In genomic region chr9:91894023-91894422, GRCh38 we compare ENCODE assay signal across 26 cellular contexts. TPM values are rescaled to one million over a fixed set of nuclear protein-coding genes. Genes with fewer than 3 reads are reported as not detected.
"Had no signal": no experiment of that assay in that cellular context is flagged by ENCODE, and none has a peak within 500 bp of the region (broad histone marks: within the 10 kb centered on the region; RNA-seq: fewer than 3 reads in every experiment).

No MANE protein-coding gene starts in this region.

- H2AFZ ChIP-seq: hepatocyte had no signal

- H3K4me2 ChIP-seq: hepatocyte had no signal

- ATAC-seq: activated CD8-positive, alpha-beta T cell treated with anti-CD3 and anti-CD28 coated beads for 36 hours; activated T-cell treated with anti-CD3 and anti-CD28 coated beads, Interleukin-2, amount 50 U/mL, for 4 hours; activated T-helper 17 cell treated with anti-CD3 and anti-CD28 coated beads, Interleukin-2, amount 50 U/mL, for 72 hours; effector memory CD8-positive, alpha-beta T cell; gastroesophageal sphincter; left cardiac atrium; natural killer cell; right lobe of liver; stimulated activated effector memory CD8-positive, alpha-beta T cell treated with anti-CD3 and anti-CD28 coated beads, Interleukin-12 subunit alpha, Interleukin-12 subunit beta, amount 100 ng/mL, for 72 hours; T-helper 17 cell had no signal

- H3K36me3 ChIP-seq: gastroesophageal sphincter, right lobe of liver, tibial artery had no signal

- H3K4me3 Mint-ChIP-seq: activated B cell treated with CpG ODN at 0.5 μM for 24 hours; activated CD8-positive, alpha-beta T cell treated with anti-CD3 and anti-CD28 coated beads for 36 hours; activated naive CD8-positive, alpha-beta T cell; activated T-cell treated with anti-CD3 and anti-CD28 coated beads, Interleukin-2, amount 50 U/mL, for 4 hours; activated T-helper 17 cell treated with anti-CD3 and anti-CD28 coated beads, Interleukin-2, amount 50 U/mL, for 72 hours; effector memory CD8-positive, alpha-beta T cell; natural killer cell; stimulated activated effector memory CD8-positive, alpha-beta T cell treated with anti-CD3 and anti-CD28 coated beads, Interleukin-12 subunit alpha, Interleukin-12 subunit beta, amount 100 ng/mL, for 72 hours; stimulated activated naive CD8-positive, alpha-beta T cell treated with anti-CD3 and anti-CD28 coated beads, Interleukin-15, Interleukin-2, amounts not matched to agents 100 ng/mL and 50 ng/mL, for 24 hours had no signal

- H3K9me3 Mint-ChIP-seq: activated B cell treated with CpG ODN at 0.5 μM for 24 hours; activated CD8-positive, alpha-beta T cell treated with anti-CD3 and anti-CD28 coated beads for 36 hours; activated T-cell treated with anti-CD3 and anti-CD28 coated beads, Interleukin-2, amount 50 U/mL, for 4 hours; activated T-helper 17 cell treated with anti-CD3 and anti-CD28 coated beads, Interleukin-2, amount 50 U/mL, for 72 hours; effector memory CD8-positive, alpha-beta T cell; natural killer cell; stimulated activated effector memory CD8-positive, alpha-beta T cell treated with anti-CD3 and anti-CD28 coated beads, Interleukin-12 subunit alpha, Interleukin-12 subunit beta, amount 100 ng/mL, for 72 hours; stimulated activated naive CD8-positive, alpha-beta T cell treated with anti-CD3 and anti-CD28 coated beads, Interleukin-15, Interleukin-2, amounts not matched to agents 100 ng/mL and 50 ng/mL, for 24 hours had no signal

- H3K4me1 Mint-ChIP-seq: activated T-helper 17 cell treated with anti-CD3 and anti-CD28 coated beads, Interleukin-2, amount 50 U/mL, for 72 hours; natural killer cell; T-helper 17 cell had no signal

- H3K4me3 ChIP-seq: coronary artery, gastroesophageal sphincter, hepatocyte, right lobe of liver, skin epidermis, tibial artery had no signal

- H3K27ac Mint-ChIP-seq: activated B cell treated with CpG ODN at 0.5 μM for 24 hours; activated CD8-positive, alpha-beta T cell treated with anti-CD3 and anti-CD28 coated beads for 36 hours; activated naive CD8-positive, alpha-beta T cell; activated T-helper 17 cell treated with anti-CD3 and anti-CD28 coated beads, Interleukin-2, amount 50 U/mL, for 72 hours; natural killer cell; stimulated activated effector memory CD8-positive, alpha-beta T cell treated with anti-CD3 and anti-CD28 coated beads, Interleukin-12 subunit alpha, Interleukin-12 subunit beta, amount 100 ng/mL, for 72 hours; stimulated activated naive CD8-positive, alpha-beta T cell treated with anti-CD3 and anti-CD28 coated beads, Interleukin-15, Interleukin-2, amounts not matched to agents 100 ng/mL and 50 ng/mL, for 24 hours; T-helper 17 cell had no signal

- H3K9me3 ChIP-seq: gastroesophageal sphincter, right lobe of liver, tibial artery had no signal

- H3K36me3 Mint-ChIP-seq: activated naive CD8-positive, alpha-beta T cell; natural killer cell; stimulated activated effector memory CD8-positive, alpha-beta T cell treated with anti-CD3 and anti-CD28 coated beads, Interleukin-12 subunit alpha, Interleukin-12 subunit beta, amount 100 ng/mL, for 72 hours had no signal

- H3K27me3 ChIP-seq: gastroesophageal sphincter, hepatocyte, right lobe of liver had no signal

- DNase-seq: activated B cell treated with CpG ODN at 0.5 μM for 24 hours; activated CD4-positive, alpha-beta T cell treated with anti-CD3 and anti-CD28 coated beads, Interleukin-2, amount 50 U/mL, for 1 hour; activated CD8-positive, alpha-beta T cell treated with anti-CD3 and anti-CD28 coated beads for 36 hours; activated T-cell treated with anti-CD3 and anti-CD28 coated beads, Interleukin-2, amount 50 U/mL, for 4 hours; anterior cingulate cortex; cerebellar nuclear complex; effector memory CD8-positive, alpha-beta T cell; islet precursor cell; left cardiac atrium; natural killer cell; right lobe of liver; stimulated activated CD4-positive, alpha-beta T cell treated with anti-CD3 and anti-CD28 coated beads, Interleukin-12 subunit alpha, Interleukin-12 subunit beta, amount 100 ng/mL, for 4 hours; stimulated activated CD4-positive, alpha-beta T cell treated with anti-CD3 and anti-CD28 coated beads, Interleukin-4, amount 100 ng/mL, for 24 hours; SW 1271; T-helper 17 cell; T1000; tibial artery had no signal

- H3K4me1 ChIP-seq: right lobe of liver had no signal

- H3K27ac ChIP-seq: coronary artery, hepatocyte, right lobe of liver, skin epidermis, tibial artery had no signal

RNA-seq across cellular contexts. Expression of gene ROR2, which starts 56.0 kb away (rescaled TPM):
- total RNA-seq: activated B cell treated with CpG ODN at 0.5 μM for 24 hours; activated CD8-positive, alpha-beta T cell treated with anti-CD3 and anti-CD28 coated beads for 36 hours; endothelial cell of umbilical vein had no signal
- polyA plus RNA-seq: endothelial cell of umbilical vein had no signal
